7 cellular contexts compared by ENCODE assay signal in the genomic region with DNA sequence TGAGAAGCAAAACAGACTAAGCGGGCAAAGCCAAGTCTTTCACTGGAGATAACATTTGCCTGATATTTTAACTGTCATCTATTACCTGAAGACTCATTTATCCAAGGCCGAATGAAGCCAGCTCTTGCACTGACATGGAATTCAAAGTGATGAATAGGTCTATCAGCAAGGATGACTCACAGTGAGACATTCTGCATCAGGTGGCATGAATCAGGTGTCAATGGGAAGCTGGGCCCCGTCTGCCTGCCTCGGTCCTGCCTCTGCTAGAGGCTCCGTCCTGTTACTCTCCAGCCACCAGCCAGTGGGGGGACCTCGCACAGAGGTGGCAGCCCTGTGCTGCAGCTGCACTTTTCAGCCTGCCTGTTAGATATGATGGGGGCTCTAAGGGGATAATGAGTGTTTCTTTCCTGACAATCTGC. TPM values are rescaled to one million over a fixed set of nuclear protein-coding genes. Genes with fewer than 3 reads are reported as not detected.
A peak's percentile ranks its signal among the peaks of the same experiment; 100 is the strongest.
DNase-seq lines count a peak whose midpoint lies in the region; ATAC-seq, FAIRE-seq and TF ChIP-seq lines count a peak whose summit lies in the region.

No MANE protein-coding gene starts in this region.

- 78% methylated on average over 6 of the region's 6 CpGs for WGBS in GM12878 (ENCODE audit: insufficient coverage, insufficient replicate concordance, low lambda C conversion rate, missing lambda C conversion rate)

- in situ Hi-C loops in GM12878 (cut with MboI), result no loop called here

- TF ChIP-seq CTCF in GM12878 (IDR thresholded peaks at IDR 0.05 in 2 of 3, conservative IDR thresholded peaks at IDR 0.05 in 1 of 3; ENCODE audit: control insufficient read depth in 2 of 3, extremely low read depth in 1 of 3, insufficient read depth in 1 of 3, low read depth in 3 of 3, low read length in 3 of 3) (no peak), kidney (IDR thresholded peaks at IDR 0.05; ENCODE audit: borderline replicate concordance, extremely low read depth, insufficient read depth) (no peak)

- FAIRE-seq in GM12878 (lab: Jason Lieb, UNC) (no peak), kidney (lab: Jason Lieb, UNC) (no peak)

- no peak for TF ChIP-seq RAD21 in GM12878 (IDR thresholded peaks at IDR 0.05; ENCODE audit: insufficient read depth, low read depth, low read length)

- H4K20me1 ChIP-seq in GM12878 (ENCODE audit: control insufficient read depth, insufficient read depth), result no peaks in the 10 kb centered on the region

- ATAC-seq in GM12878 (no peak), HG02840 (IDR thresholded peaks at IDR 0.05; ENCODE audit: low FRiP score, unreplicated experiment) (no peak)

- H3K9ac ChIP-seq in GM12878 (ENCODE audit: control insufficient read depth, insufficient read depth, low read length), result no peak overlapping the region
- H3K9ac ChIP-seq in kidney (ENCODE audit: low read length in 2 of 2), result no peak overlapping the region

- H3K4me2 ChIP-seq in GM12878 (ENCODE audit: control insufficient read depth, insufficient read depth), result no peak overlapping the region

- no peaks in the 10 kb centered on the region for H3K9me3 ChIP-seq in GM12878 (replicated peaks; ENCODE audit: control insufficient read depth, insufficient read depth, low read length)
- H3K9me3 ChIP-seq in kidney (ENCODE audit: control insufficient read depth in 1 of 2, low read length in 2 of 2), result no peaks in the 10 kb centered on the region
- H3K9me3 ChIP-seq in MG63, result no peaks in the 10 kb centered on the region

- no peak overlapping the region for H3K4me3 ChIP-seq in GM12878
- H3K4me3 ChIP-seq in kidney (ENCODE audit: low read length in 2 of 2), result no peak overlapping the region
- H3K4me3 ChIP-seq in MG63, result no peak overlapping the region

- no peak overlapping the region for H2AFZ ChIP-seq in GM12878 (ENCODE audit: control insufficient read depth, low read depth, low read length)

- no peak for TF ChIP-seq EP300 in GM12878 (IDR thresholded peaks at IDR 0.05; ENCODE audit: borderline replicate concordance in 1 of 2, control insufficient read depth in 1 of 2, low read depth in 2 of 2, low read length in 2 of 2)

- CTCF ChIA-PET in GM12878 (lab: Yijun Ruan, JAX), result no interaction called here

- no peak overlapping the region for H3K27ac ChIP-seq in GM12878 (ENCODE audit: control insufficient read depth, insufficient read depth)
- peak overlapping the region in 1 of 2 donors; percentile 1 for H3K27ac ChIP-seq in kidney (ENCODE audit: low read depth in 2 of 2, low read length in 2 of 2)
- peak overlapping the region; percentile 90 for H3K27ac ChIP-seq in substantia nigra (ENCODE audit: low read depth, low read length, poor library complexity, severe bottlenecking)

- H3K36me3 ChIP-seq in GM12878 (ENCODE audit: control insufficient read depth in 2 of 2, insufficient read depth in 2 of 2, low read length in 1 of 2) (no peaks in the 10 kb centered on the region), kidney (ENCODE audit: control insufficient read depth in 1 of 2, insufficient read depth in 2 of 2, low read length in 2 of 2) (no peaks in the 10 kb centered on the region), MG63 (peaks cover 33% of the 10 kb centered on the region)

- H3K27me3 ChIP-seq in GM12878 (replicated peaks in 1 of 2; ENCODE audit: control insufficient read depth in 2 of 2, insufficient read depth in 2 of 2, low read length in 1 of 2), result no peaks in the 10 kb centered on the region
- H3K27me3 ChIP-seq in MG63, result no peaks in the 10 kb centered on the region

- H3K79me2 ChIP-seq in GM12878 (ENCODE audit: control insufficient read depth, insufficient read depth, low read length), result no peaks in the 10 kb centered on the region

- intact Hi-C loops in GM12878 (cut with micrococcal nuclease; ENCODE audit: unreplicated experiment) (no loop called here), kidney (cut with DNase I) (no loop called here)

- H3K4me1 ChIP-seq in GM12878 (ENCODE audit: control insufficient read depth, insufficient read depth, low read length) (no peaks in the 10 kb centered on the region), kidney (ENCODE audit: control insufficient read depth in 1 of 2, insufficient read depth in 1 of 2, low read depth in 1 of 2, low read length in 2 of 2) (peaks cover 4 to 13% of the 10 kb centered on the region in 2 donors)

- DNase-seq in LHCN-M2 (ENCODE audit: low read depth), result peak; percentile 73
- no peak for DNase-seq in GM12878 (ENCODE audit: low read depth, low spot score)
- DNase-seq in kidney, result peak; percentile 64
- peak in 13 of 49 donors; percentile 19 to 58 (median 34) for DNase-seq in substantia nigra (lab: John Stamatoyannopoulos, UW)
- DNase-seq in MG63, result no peak
- DNase-seq in DMS 273 treated with DMSO at 0.1 percent for 48 hours (lab: John Stamatoyannopoulos, UW), result no peak

- RAD21 ChIA-PET in GM12878 (lab: Charles Lee; ENCODE audit: unreplicated experiment), result no interaction called here

- POLR2A ChIA-PET in GM12878 (lab: Charles Lee), result no interaction called here

- no TSS peak for BruUV-seq in GM12878 (replicated peaks; lab: Mats Ljungman, UMichigan)

- TF ChIP-seq POLR2A in GM12878 (IDR thresholded peaks at IDR 0.05; ENCODE audit: low read depth, low read length), result no peak

- SMC1A ChIA-PET in GM12878 (lab: Charles Lee; ENCODE audit: uncharacterized antibody, unreplicated experiment), result no interaction called here

TF ChIP-seq in GM12878, 131 proteins besides CTCF, POLR2A, EP300 and RAD21:
- TF ChIP-seq TCF12 (IDR thresholded peaks at IDR 0.05; ENCODE audit: low read depth, low read length) (no peak), CREB1 (IDR thresholded peaks at IDR 0.05; ENCODE audit: low read depth) (no peak)
- TF ChIP-seq, protein P1, sequence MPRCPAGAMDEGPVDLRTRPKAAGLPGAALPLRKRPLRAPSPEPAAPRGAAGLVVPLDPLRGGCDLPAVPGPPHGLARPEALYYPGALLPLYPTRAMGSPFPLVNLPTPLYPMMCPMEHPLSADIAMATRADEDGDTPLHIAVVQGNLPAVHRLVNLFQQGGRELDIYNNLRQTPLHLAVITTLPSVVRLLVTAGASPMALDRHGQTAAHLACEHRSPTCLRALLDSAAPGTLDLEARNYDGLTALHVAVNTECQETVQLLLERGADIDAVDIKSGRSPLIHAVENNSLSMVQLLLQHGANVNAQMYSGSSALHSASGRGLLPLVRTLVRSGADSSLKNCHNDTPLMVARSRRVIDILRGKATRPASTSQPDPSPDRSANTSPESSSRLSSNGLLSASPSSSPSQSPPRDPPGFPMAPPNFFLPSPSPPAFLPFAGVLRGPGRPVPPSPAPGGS (IDR thresholded peaks at IDR 0.05; ENCODE audit: borderline replicate concordance, insufficient read depth, low read depth, low read length, poor library complexity, severe bottlenecking), result peak; percentile 35
- TF ChIP-seq, protein P2, sequence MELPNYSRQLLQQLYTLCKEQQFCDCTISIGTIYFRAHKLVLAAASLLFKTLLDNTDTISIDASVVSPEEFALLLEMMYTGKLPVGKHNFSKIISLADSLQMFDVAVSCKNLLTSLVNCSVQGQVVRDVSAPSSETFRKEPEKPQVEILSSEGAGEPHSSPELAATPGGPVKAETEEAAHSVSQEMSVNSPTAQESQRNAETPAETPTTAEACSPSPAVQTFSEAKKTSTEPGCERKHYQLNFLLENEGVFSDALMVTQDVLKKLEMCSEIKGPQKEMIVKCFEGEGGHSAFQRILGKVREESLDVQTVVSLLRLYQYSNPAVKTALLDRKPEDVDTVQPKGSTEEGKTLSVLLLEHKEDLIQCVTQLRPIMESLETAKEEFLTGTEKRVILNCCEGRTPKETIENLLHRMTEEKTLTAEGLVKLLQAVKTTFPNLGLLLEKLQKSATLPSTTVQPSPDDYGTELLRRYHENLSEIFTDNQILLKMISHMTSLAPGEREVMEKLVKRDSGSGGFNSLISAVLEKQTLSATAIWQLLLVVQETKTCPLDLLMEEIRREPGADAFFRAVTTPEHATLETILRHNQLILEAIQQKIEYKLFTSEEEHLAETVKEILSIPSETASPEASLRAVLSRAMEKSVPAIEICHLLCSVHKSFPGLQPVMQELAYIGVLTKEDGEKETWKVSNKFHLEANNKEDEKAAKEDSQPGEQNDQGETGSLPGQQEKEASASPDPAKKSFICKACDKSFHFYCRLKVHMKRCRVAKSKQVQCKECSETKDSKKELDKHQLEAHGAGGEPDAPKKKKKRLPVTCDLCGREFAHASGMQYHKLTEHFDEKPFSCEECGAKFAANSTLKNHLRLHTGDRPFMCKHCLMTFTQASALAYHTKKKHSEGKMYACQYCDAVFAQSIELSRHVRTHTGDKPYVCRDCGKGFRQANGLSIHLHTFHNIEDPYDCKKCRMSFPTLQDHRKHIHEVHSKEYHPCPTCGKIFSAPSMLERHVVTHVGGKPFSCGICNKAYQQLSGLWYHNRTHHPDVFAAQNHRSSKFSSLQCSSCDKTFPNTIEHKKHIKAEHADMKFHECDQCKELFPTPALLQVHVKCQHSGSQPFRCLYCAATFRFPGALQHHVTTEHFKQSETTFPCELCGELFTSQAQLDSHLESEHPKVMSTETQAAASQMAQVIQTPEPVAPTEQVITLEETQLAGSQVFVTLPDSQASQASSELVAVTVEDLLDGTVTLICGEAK (IDR thresholded peaks at IDR 0.05; ENCODE audit: borderline replicate concordance), result no peak

RNA-seq across cellular contexts. Expression of a gene that starts 23.5 kb away (rescaled TPM):
- 38.7 and 40.2 TPM in 2 replicates for total RNA-seq in LHCN-M2 (2014; rRNA removed)
- polyA plus RNA-seq in LHCN-M2 (2012), result 22.9 TPM
- total RNA-seq in GM12878 (2013; cell fraction: nucleolus; rRNA removed), result 81.3 and 82.3 TPM in 2 replicates
- 12.8 and 14.0 TPM in 2 replicates for total RNA-seq in GM12878 (2014; rRNA removed)
- total RNA-seq in GM12878 (2014; rRNA removed; fragmentation: Illumina TruSeq; extraction: Trizol), result 9.0 and 9.3 TPM in 2 replicates
- total RNA-seq in GM12878 (2021), result 15.1 and 15.9 TPM in 2 replicates
- 1.5 TPM for polyA plus RNA-seq in GM12878 (2011; ENCODE audit: low read depth)
- polyA plus RNA-seq in GM12878 (2011; rRNA removed), result 35.7 and 41.6 TPM in 2 replicates
- 26.2 and 26.5 TPM in 2 replicates for polyA plus RNA-seq in GM12878 (2011; cell fraction: cytosol; rRNA removed)
- polyA plus RNA-seq in GM12878 (2011; cell fraction: nucleus; rRNA removed), result 90.1 and 92.8 TPM in 2 replicates
- polyA plus RNA-seq in GM12878 (2012), result 2.1 and 4.1 TPM in 2 replicates
- 7.5 and 8.6 TPM in 2 replicates for polyA plus RNA-seq in GM12878 (2014; fragmentation: Illumina TruSeq; extraction: Trizol)
- 1 to 10 TPM; 4.0 to 4.1 TPM for polyA plus RNA-seq in GM12878 (2014; fragmentation: Nextera tagmentation; extraction: Ambion mirVana)
- 7.9 and 11.5 TPM in 2 replicates for polyA plus RNA-seq in GM12878 (2014; rRNA removed)
- 10 to 100 TPM in 1 of 2 experiments, 1 to 10 TPM in 1; 9.8 to 10.5 TPM for polyA plus RNA-seq in GM12878 (2016; fragmentation: Nextera tagmentation; extraction: Ambion mirVana)
- 91.4 and 92.1 TPM in 2 replicates for polyA minus RNA-seq in GM12878 (2011; rRNA and poly(A)+ RNA removed)
- 17.9 and 24.3 TPM in 2 replicates for polyA minus RNA-seq in GM12878 (2011; cell fraction: cytosol; rRNA and poly(A)+ RNA removed)
- 85.5 and 147 TPM in 2 replicates for polyA minus RNA-seq in GM12878 (2011; cell fraction: nucleus; rRNA and poly(A)+ RNA removed)
- 37.2 TPM for total RNA-seq in kidney
- 5.1 TPM for polyA plus RNA-seq in kidney (ENCODE audit: insufficient read depth, low read depth, low replicate concordance)
- 16.4 and 19.2 TPM in 2 replicates for total RNA-seq in MG63 (2014; rRNA removed; shearing (Covaris generic); ENCODE audit: low replicate concordance)

Comparison
In these comparisons a context has a peak if more than half of its experiments do, and no peak if none do; other contexts are left out.
1. DNase-seq: peak in LHCN-M2 (single experiment) and kidney (single experiment); none in GM12878 (single experiment), MG63 (single experiment) and DMS 273 treated with DMSO at 0.1 percent for 48 hours (single experiment).